20 cellular contexts compared by ENCODE assay signal in the genomic region with DNA sequence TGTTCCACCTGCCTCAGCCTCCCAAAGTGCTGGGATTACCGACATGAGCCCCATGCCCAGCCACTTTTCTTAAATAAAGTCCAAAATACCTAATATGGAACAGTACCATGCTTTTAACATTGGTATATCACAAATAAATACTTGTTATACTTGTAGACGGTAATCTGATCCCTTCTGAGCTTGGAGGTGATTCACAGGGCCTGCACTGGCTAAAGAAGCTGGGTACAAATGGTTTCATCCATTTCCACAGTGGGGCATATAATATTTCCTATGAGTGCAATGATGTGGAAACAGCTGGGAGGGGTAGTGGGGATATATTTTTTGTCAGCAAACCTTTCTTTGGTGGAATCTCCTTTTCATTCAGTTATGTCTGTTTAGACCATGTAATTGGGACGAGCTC.
"Had no signal": no experiment of that assay in that cellular context is flagged by ENCODE, and none has a peak within 500 bp of the region (broad histone marks: within the 10 kb centered on the region; RNA-seq: fewer than 3 reads in every experiment).

No MANE protein-coding gene starts in this region.

- H3K27me3 ChIP-seq: dorsolateral prefrontal cortex, esophagus muscularis mucosa, gastrocnemius medialis, heart right ventricle, left lung had no signal

- H3K4me3 ChIP-seq: coronary artery, dorsolateral prefrontal cortex, esophagus muscularis mucosa, gastrocnemius medialis, heart right ventricle, left lung, lower lobe of right lung had no signal

- H3K9me3 ChIP-seq: esophagus muscularis mucosa, gastrocnemius medialis, heart right ventricle, left lung, lower lobe of right lung had no signal

- DNase-seq: dermis blood vessel endothelial cell; dorsolateral prefrontal cortex; effector CD4-positive, alpha-beta T cell; effector memory CD4-positive, alpha-beta T cell; foreskin melanocyte; glutamatergic neuron; head of caudate nucleus; heart right ventricle; hippocampal formation; immature natural killer cell; left cardiac atrium; left lung; left ventricle myocardium superior; lower lobe of right lung; mesendoderm; midbrain; naive thymus-derived CD4-positive, alpha-beta T cell had no signal

- ATAC-seq: lower lobe of right lung; naive thymus-derived CD4-positive, alpha-beta T cell had no signal

- H3K4me1 ChIP-seq: esophagus muscularis mucosa, left lung, lower lobe of right lung had no signal

- H3K27ac ChIP-seq: coronary artery, dorsolateral prefrontal cortex, esophagus muscularis mucosa, left lung, lower lobe of right lung had no signal
